ENCODE assay signal across 11 cellular contexts in the genomic region with DNA sequence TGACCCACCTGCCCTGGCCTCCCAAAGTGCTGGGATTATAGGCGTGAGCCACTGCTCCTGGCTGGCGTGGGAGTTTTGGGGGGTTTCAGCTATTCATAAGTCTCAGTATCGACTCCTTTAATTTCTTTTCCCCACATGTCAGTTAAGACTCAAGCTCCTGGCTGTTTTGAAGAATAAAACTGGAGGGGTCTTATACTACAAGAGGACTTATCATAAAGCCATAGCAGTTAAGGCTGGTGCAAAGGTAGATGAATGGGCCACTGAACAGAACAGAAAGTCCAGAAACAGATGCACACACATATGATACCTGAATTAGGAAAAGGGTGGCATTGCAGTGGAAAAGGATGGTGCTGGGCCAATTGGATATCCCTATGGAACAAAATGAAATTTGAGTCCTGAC. TPM values are rescaled to one million over a fixed set of nuclear protein-coding genes. Genes with fewer than 3 reads are reported as not detected.
"Had no signal": no experiment of that assay in that cellular context is flagged by ENCODE, and none has a peak within 500 bp of the region (broad histone marks: within the 10 kb centered on the region; RNA-seq: fewer than 3 reads in every experiment).

No MANE protein-coding gene starts in this region.

- H2AFZ ChIP-seq: GM23248 had no signal

- H3K4me3 Mint-ChIP-seq: IgD-negative memory B cell had no signal

- ATAC-seq: HepG2 had no signal

- H3K4me3 ChIP-seq: GM23248, HAP-1 had no signal

- H3K27ac Mint-ChIP-seq: IgD-negative memory B cell had no signal

- H3K9me3 Mint-ChIP-seq: IgD-negative memory B cell had no signal

- H3K9me3 ChIP-seq: HAP-1 had no signal

- DNase-seq: GM23248, GOT3, H7, KBM-7 had no signal

- H3K36me3 ChIP-seq: HAP-1 had no signal

- H3K36me3 Mint-ChIP-seq: IgD-negative memory B cell had no signal

- H3K4me2 ChIP-seq: KMS-11 had no signal

- H3K27ac ChIP-seq: GM23248, HL-60, KMS-11 had no signal

RNA-seq across cellular contexts. Expression of a gene that starts 47.4 kb away (rescaled TPM):
- total RNA-seq: GM23248, H4, H7, HT1080 had no signal
- polyA plus RNA-seq: GM23248, IgD-negative memory B cell had no signal
